Comparison of ENCODE assay signal across 28 cellular contexts in genomic region chr5:142886956-142887355, GRCh38.
"Had no signal": no experiment of that assay in that cellular context is flagged by ENCODE, and none has a peak within 500 bp of the region (broad histone marks: within the 10 kb centered on the region; RNA-seq: fewer than 3 reads in every experiment).

No MANE protein-coding gene starts in this region.

- H3K9me3 ChIP-seq: heart left ventricle, left lung, mucosa of descending colon, pancreas, prostate gland, suprapubic skin, thoracic aorta, tibial artery, upper lobe of right lung had no signal

- ATAC-seq: heart left ventricle; left cardiac atrium; left lung; mucosa of descending colon; naive thymus-derived CD4-positive, alpha-beta T cell; pancreas; sciatic nerve; upper lobe of right lung had no signal

- H3K36me3 ChIP-seq: pancreas, prostate gland, suprapubic skin, upper lobe of right lung had no signal

- H3K4me2 ChIP-seq: hepatocyte had no signal

- H3K4me3 ChIP-seq: heart left ventricle, hepatocyte, left lung, lung, mucosa of descending colon, pancreas, prostate gland, skin epidermis, suprapubic skin, thoracic aorta, tibial artery, upper lobe of right lung had no signal

- H3K27ac ChIP-seq: hepatocyte, left lung, pancreas, prostate gland, skin epidermis, suprapubic skin, thoracic aorta, tibial artery, upper lobe of right lung had no signal

- H3K27me3 ChIP-seq: heart left ventricle, hepatocyte, left lung, pancreas, suprapubic skin, tibial artery, upper lobe of right lung had no signal

- H3K9me3 Mint-ChIP-seq: naive thymus-derived CD4-positive, alpha-beta T cell; nephron; neural crest cell; stimulated activated naive CD8-positive, alpha-beta T cell treated with anti-CD3 and anti-CD28 coated beads, Interleukin-15, Interleukin-2, amounts not matched to agents 100 ng/mL and 50 ng/mL, for 24 hours had no signal

- H3K79me2 ChIP-seq: hepatocyte had no signal

- H3K4me1 ChIP-seq: pancreas, prostate gland had no signal

- H3K27me3 Mint-ChIP-seq: naive thymus-derived CD4-positive, alpha-beta T cell; stimulated activated naive CD8-positive, alpha-beta T cell treated with anti-CD3 and anti-CD28 coated beads, Interleukin-15, Interleukin-2, amounts not matched to agents 100 ng/mL and 50 ng/mL, for 24 hours had no signal

- H3K27ac Mint-ChIP-seq: nephron; stimulated activated naive CD8-positive, alpha-beta T cell treated with anti-CD3 and anti-CD28 coated beads, Interleukin-15, Interleukin-2, amounts not matched to agents 100 ng/mL and 50 ng/mL, for 24 hours had no signal

- H2AFZ ChIP-seq: hepatocyte had no signal

- DNase-seq: heart left ventricle; kidney glomerular epithelial cell; left cardiac atrium; left lung; midbrain; mucosa of descending colon; naive thymus-derived CD4-positive, alpha-beta T cell; nucleus accumbens; pancreas; posterior cingulate gyrus; stimulated activated CD4-positive, alpha-beta T cell treated with anti-CD3 and anti-CD28 coated beads, Interleukin-12 subunit alpha, Interleukin-12 subunit beta, amount 100 ng/mL, for 4 hours; stimulated activated CD4-positive, alpha-beta T cell treated with anti-CD3 and anti-CD28 coated beads, Interleukin-15, amount 100 ng/mL, for 24 hours; stimulated activated CD4-positive, alpha-beta T cell treated with anti-CD3 and anti-CD28 coated beads, Interleukin-2, amount 100 ng/mL, for 24 hours; stimulated activated CD4-positive, alpha-beta T cell treated with anti-CD3 and anti-CD28 coated beads, Interleukin-4, amount 100 ng/mL, for 1 hour; stimulated activated naive CD4-positive, alpha-beta T cell; tibial artery; trophoblast cell; upper lobe of right lung had no signal

- H3K4me3 Mint-ChIP-seq: naive thymus-derived CD4-positive, alpha-beta T cell; nephron; neural crest cell; stimulated activated naive CD8-positive, alpha-beta T cell treated with anti-CD3 and anti-CD28 coated beads, Interleukin-15, Interleukin-2, amounts not matched to agents 100 ng/mL and 50 ng/mL, for 24 hours had no signal
